Comparison of ENCODE assay signal across 8 cellular contexts in the genomic region with DNA sequence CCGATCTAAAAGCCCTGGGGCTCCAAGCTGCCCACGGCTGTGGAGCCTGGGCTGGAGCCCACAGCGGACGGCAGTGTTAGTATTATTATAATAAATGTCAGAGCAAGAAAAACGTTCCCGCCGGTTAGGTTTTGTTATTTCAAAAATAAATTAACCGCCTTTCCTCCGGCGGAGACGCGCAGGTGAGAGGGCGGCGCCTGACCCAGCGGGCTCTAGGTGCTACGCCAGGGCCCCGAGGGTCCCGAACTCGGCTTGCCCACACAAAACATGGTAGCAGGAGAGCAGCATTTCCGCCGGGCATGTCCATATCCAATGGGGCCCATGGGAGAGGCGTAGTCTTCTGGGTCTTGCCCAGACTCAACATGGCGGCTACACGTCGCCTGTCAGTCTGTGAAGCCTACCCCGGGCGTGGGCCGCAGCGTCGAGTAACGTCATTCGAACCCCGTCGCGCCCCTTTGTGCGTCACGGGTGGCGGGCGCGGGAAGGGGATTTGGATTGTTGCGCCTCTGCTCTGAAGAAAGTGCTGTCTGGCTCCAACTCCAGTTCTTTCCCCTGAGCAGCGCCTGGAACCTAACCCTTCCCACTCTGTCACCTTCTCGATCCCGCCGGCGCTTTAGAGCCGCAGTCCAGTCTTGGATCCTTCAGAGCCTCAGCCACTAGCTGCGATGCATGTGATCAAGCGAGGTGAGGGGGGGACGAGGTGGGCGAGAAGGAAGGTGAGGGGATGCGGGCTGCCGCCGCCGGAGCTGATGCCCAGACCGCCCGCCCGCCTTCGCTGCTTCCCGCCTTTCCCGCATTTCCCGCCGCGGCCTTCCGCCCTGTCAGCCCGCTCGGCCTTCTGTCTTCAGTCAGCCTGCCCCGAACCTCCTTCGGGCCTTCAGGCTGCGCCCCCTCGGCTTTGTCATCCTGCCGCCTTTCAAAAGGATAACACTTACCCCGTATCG. TPM values are rescaled to one million over a fixed set of nuclear protein-coding genes. Genes with fewer than 3 reads are reported as not detected.
DNase-seq lines count a peak whose midpoint lies in the region; ATAC-seq lines count a peak whose summit lies in the region.

A gene (plus strand): TSS at position 452 of the 944 bp plus-strand sequence. CDS start 214 bp downstream, at position 666.

- no peaks in the 10 kb centered on the region for H3K9me3 Mint-ChIP-seq in effector memory CD8-positive, alpha-beta T cell

- H3K27ac Mint-ChIP-seq in effector memory CD8-positive, alpha-beta T cell = peak within 1 kb of the TSS; percentile 97 to 99

- DNase-seq in COLO668 (lab: John Stamatoyannopoulos, UW; ENCODE audit: unreplicated experiment) (peak; percentile 97), HT1080 (ENCODE audit: low read depth) (peak; percentile 96), NOMO-1 treated with DMSO at 0.1 percent for 48 hours (lab: John Stamatoyannopoulos, UW; ENCODE audit: unreplicated experiment) (peak; percentile 94), medulla oblongata (ENCODE audit: extremely low spot score) (peak; percentile 98)
- DNase-seq in activated CD8-positive, alpha-beta memory T cell treated with anti-CD3 and anti-CD28 coated beads for 4 hours (ENCODE audit: low read depth in 2 of 2) = peak; percentile 86 to 91
- DNase-seq in effector memory CD8-positive, alpha-beta T cell = peak; percentile 88 to 92 (median 90)
- peak; percentile 88 for DNase-seq in stimulated activated CD8-positive, alpha-beta memory T cell treated with anti-CD3 and anti-CD28 coated beads, Interleukin-12 subunit alpha, Interleukin-12 subunit beta, amount 100 ng/mL, for 1 hour (ENCODE audit: low read depth)

- ATAC-seq in GM21360 (IDR thresholded peaks at IDR 0.05; ENCODE audit: unreplicated experiment) = peak; percentile 94
- ATAC-seq in effector memory CD8-positive, alpha-beta T cell (replicated peaks) = peak; percentile 92

- H3K4me3 Mint-ChIP-seq in effector memory CD8-positive, alpha-beta T cell = peak within 1 kb of the TSS; percentile 97 to 99

- H3K27me3 Mint-ChIP-seq in effector memory CD8-positive, alpha-beta T cell = no peaks in the 10 kb centered on the region

- peaks cover 51 to 67% of the 10 kb centered on the region in 2 donors for H3K4me1 Mint-ChIP-seq in effector memory CD8-positive, alpha-beta T cell (ENCODE audit: low read depth in 2 of 2)

- peaks cover 9% of the 10 kb centered on the region for H3K36me3 Mint-ChIP-seq in effector memory CD8-positive, alpha-beta T cell (ENCODE audit: insufficient read depth)

RNA-seq across cellular contexts. Expression of the gene that starts here (rescaled TPM):
- 123 and 134 TPM in 2 replicates for total RNA-seq in HT1080 (2014; rRNA removed; shearing (Covaris generic))
- 93.1 and 96.9 TPM in 2 replicates for polyA plus RNA-seq in HT1080 (2015; cell fraction: cytosol; rRNA removed)
- polyA plus RNA-seq in HT1080 (2015; cell fraction: nucleus; rRNA removed) = 226 and 252 TPM in 2 replicates

Comparison
In these comparisons a context has a peak if more than half of its experiments do, and no peak if none do; other contexts are left out.
1. Peak in every context shown above with its lines: DNase-seq and ATAC-seq.